Comparison of ENCODE assay signal across 1 cellular context in genomic region chr4:52126946-52127345, GRCh38.
TF ChIP-seq lines count a peak whose summit lies in the region.

No MANE protein-coding gene starts in this region.

TF ChIP-seq in SK-N-SH, 30 proteins besides CTCF, POLR2A, EP300 and RAD21 (continued from another document):
- TF ChIP-seq REST (IDR thresholded peaks at IDR 0.05; ENCODE audit: low read depth, low read length) (no peak), TEAD4 (IDR thresholded peaks at IDR 0.05; ENCODE audit: borderline replicate concordance, insufficient read depth) (no peak), CHD2 (IDR thresholded peaks at IDR 0.05; ENCODE audit: low read length, partially characterized antibody) (no peak), MEF2A (IDR thresholded peaks at IDR 0.05; ENCODE audit: borderline replicate concordance, low read depth) (no peak), USF1 (IDR thresholded peaks at IDR 0.05; ENCODE audit: borderline replicate concordance, low read depth) (no peak), ZBTB33 (IDR thresholded peaks at IDR 0.05; ENCODE audit: borderline replicate concordance, low read depth) (no peak), FOXJ3 (CRISPR knock-in tag; IDR thresholded peaks at IDR 0.05) (no peak), MAX (IDR thresholded peaks at IDR 0.05; ENCODE audit: low read depth) (no peak), POLR2AphosphoS5 (IDR thresholded peaks at IDR 0.05; ENCODE audit: low read depth, low read length) (no peak)
TF ChIP-seq in SK-N-SH: peak in this region for 0.
